Comparison of ENCODE assay signal across 8 cellular contexts in genomic region chr6:73523434-73524123, GRCh38. TPM values are rescaled to one million over a fixed set of nuclear protein-coding genes. Genes with fewer than 3 reads are reported as not detected.
DNase-seq lines count a peak whose midpoint lies in the region; ATAC-seq, FAIRE-seq and TF ChIP-seq lines count a peak whose summit lies in the region.

No MANE protein-coding gene starts in this region.

- intact Hi-C loops in cardiac septum (cut with DNase I): loop anchor here (5.0 kb wide), 2 partner anchors 44 to 61 kb away; partner anchors contain the start of gene MTO1
- intact Hi-C loops in aorta (cut with DNase I): no loop called here

- WGBS in aorta, 2 donors: 6 to 8% methylated on average over 50 of the region's 50 CpGs

- H3K27ac ChIP-seq in rectal smooth muscle tissue (ENCODE audit: low read depth, low read length): peak overlapping the region; percentile 99
- peak overlapping the region in 1 of 2 donors; percentile 18 for H3K27ac ChIP-seq in aorta (ENCODE audit: low read depth in 1 of 2, low read length in 2 of 2)

- TF ChIP-seq CTCF in AG10803 (conservative IDR thresholded peaks at IDR 0.05; ENCODE audit: low read length): no peak

- ATAC-seq in GM19025 (IDR thresholded peaks at IDR 0.05; ENCODE audit: low read depth, unreplicated experiment): peak; percentile 42
- peak; percentile 53 for ATAC-seq in HG03175 (IDR thresholded peaks at IDR 0.05; ENCODE audit: unreplicated experiment)
- ATAC-seq in aorta (ENCODE audit: low FRiP score): no peak

- H3K27me3 ChIP-seq in rectal smooth muscle tissue (ENCODE audit: control insufficient read depth, insufficient read depth, low read length): no peaks in the 10 kb centered on the region
- H3K27me3 ChIP-seq in aorta (ENCODE audit: control insufficient read depth in 1 of 2, insufficient read depth in 2 of 2, low read length in 1 of 2): peaks cover 0 to 2% of the 10 kb centered on the region in 2 donors

- peak overlapping the region; percentile 66 for H3K9ac ChIP-seq in rectal smooth muscle tissue (ENCODE audit: low read length)

- peak; percentile 40 for DNase-seq in AG10803 (ENCODE audit: low read depth)
- peak; percentile 49 for DNase-seq in RCC 7860 (ENCODE audit: low spot score)
- DNase-seq in activated naive CD4-positive, alpha-beta T cell (lab: John Stamatoyannopoulos, UW): peak; percentile 40 to 70 (median 66)
- DNase-seq in cardiac septum (ENCODE audit: low spot score): peak; percentile 79
- peak; percentile 72 to 82 for DNase-seq in aorta

- no peak for FAIRE-seq in RCC 7860 (lab: Jason Lieb, UNC)

- no peaks in the 10 kb centered on the region for H3K9me3 ChIP-seq in aorta (ENCODE audit: control insufficient read depth, low read length)

- H3K4me1 ChIP-seq in rectal smooth muscle tissue (ENCODE audit: control insufficient read depth, insufficient read depth, low read length) (peaks cover 14% of the 10 kb centered on the region), aorta (ENCODE audit: control insufficient read depth in 1 of 2, insufficient read depth in 2 of 2, low read length in 2 of 2) (no peaks in the 10 kb centered on the region)

- H3K4me3 ChIP-seq in AG10803 (ENCODE audit: low read length) (peak overlapping the region; percentile 60), rectal smooth muscle tissue (ENCODE audit: low read length) (peak overlapping the region; percentile 88), aorta (ENCODE audit: low read length in 2 of 2) (peak overlapping the region; percentile 30 to 38)

- peaks cover 10% of the 10 kb centered on the region for H3K36me3 ChIP-seq in rectal smooth muscle tissue (ENCODE audit: control insufficient read depth, insufficient read depth, low read length)
- no peaks in the 10 kb centered on the region for H3K36me3 ChIP-seq in aorta (ENCODE audit: control insufficient read depth in 1 of 2, insufficient read depth in 2 of 2, low read length in 1 of 2)

RNA-seq across cellular contexts. Expression of gene EEF1A1, which starts 2.7 kb away (rescaled TPM):
- 2,432 TPM for total RNA-seq in cardiac septum
- total RNA-seq in aorta: 1,000 to 10,000 TPM; 7,659 to 8,197 TPM
- over 10,000 TPM in 1 of 2 donors, 1,000 to 10,000 TPM in 1; 9,464 to 18,336 TPM for polyA plus RNA-seq in aorta

Comparison
In these comparisons a context has a peak if more than half of its experiments do, and no peak if none do; other contexts are left out.
1. H3K4me3 ChIP-seq: peak in every context shown above with its lines; median percentile 88 in rectal smooth muscle tissue; 60 in AG10803; 34 in aorta.